ENCODE assay signal across 1 cellular context in genomic region chr6:32971245-32971580, GRCh38.
TF ChIP-seq lines count a peak whose summit lies in the region.

No MANE protein-coding gene starts in this region.

TF ChIP-seq in HepG2, 621 proteins besides CTCF, POLR2A, EP300 and RAD21 (continued from another document and continues in another):
- peak; percentile 46; the same call in 1 of the 2 replicates for TF ChIP-seq ZNF362 (CRISPR knock-in tag; IDR thresholded peaks at IDR 0.05; ENCODE audit: borderline replicate concordance)
- no peak for TF ChIP-seq HOXA9 (CRISPR knock-in tag; IDR thresholded peaks at IDR 0.05; ENCODE audit: borderline replicate concordance)
- TF ChIP-seq RELA (CRISPR knock-in tag; IDR thresholded peaks at IDR 0.05), result no peak
- no peak for TF ChIP-seq MZF1 (CRISPR knock-in tag; IDR thresholded peaks at IDR 0.05; ENCODE audit: borderline replicate concordance)
- 0 out of 2 replicates have a peak, but pooled peaks have one; percentile 25 for TF ChIP-seq KMT2A (CRISPR knock-in tag; IDR thresholded peaks at IDR 0.05)
- no peak for TF ChIP-seq ZNF546 (CRISPR knock-in tag; conservative IDR thresholded peaks at IDR 0.05)
- no peak for TF ChIP-seq ZNF253 (CRISPR knock-in tag; IDR thresholded peaks at IDR 0.05; ENCODE audit: borderline replicate concordance)
- TF ChIP-seq GLI4 (CRISPR knock-in tag; IDR thresholded peaks at IDR 0.05; ENCODE audit: borderline replicate concordance), result no peak
- TF ChIP-seq HNRNPK (IDR thresholded peaks at IDR 0.05; ENCODE audit: low read depth, low read length, poor library complexity, severe bottlenecking), result no peak
- peak; percentile 49; the same call in 1 of the 2 replicates for TF ChIP-seq DMTF1 (CRISPR knock-in tag; IDR thresholded peaks at IDR 0.05)
- 0 out of 2 replicates have a peak, but pooled peaks have one; percentile 31 for TF ChIP-seq ZNF782 (CRISPR knock-in tag; IDR thresholded peaks at IDR 0.05; ENCODE audit: borderline replicate concordance)
- no peak for TF ChIP-seq ZNF652 (CRISPR knock-in tag; IDR thresholded peaks at IDR 0.05; ENCODE audit: borderline replicate concordance, low read depth)
- no peak for TF ChIP-seq SYNCRIP (IDR thresholded peaks at IDR 0.05; ENCODE audit: insufficient read depth, low read depth, low read length)
- no peak for TF ChIP-seq SAP130 (CRISPR knock-in tag; IDR thresholded peaks at IDR 0.05; ENCODE audit: low read depth)
- no peak for TF ChIP-seq AKNA (CRISPR knock-in tag; IDR thresholded peaks at IDR 0.05; ENCODE audit: borderline replicate concordance)
- no peak for TF ChIP-seq ZNF816 (CRISPR knock-in tag; IDR thresholded peaks at IDR 0.05; ENCODE audit: borderline replicate concordance)
- TF ChIP-seq ZNF678 (CRISPR knock-in tag; IDR thresholded peaks at IDR 0.05), result no peak
- TF ChIP-seq HMGXB3 (CRISPR knock-in tag; IDR thresholded peaks at IDR 0.05; ENCODE audit: borderline replicate concordance), result no peak
- TF ChIP-seq ZNF256 (CRISPR knock-in tag; conservative IDR thresholded peaks at IDR 0.05), result peak; percentile 56; the same call in 1 of the 2 replicates
- 0 out of 2 replicates have a peak, but pooled peaks have one; percentile 63 for TF ChIP-seq ZNF670 (CRISPR knock-in tag; IDR thresholded peaks at IDR 0.05; ENCODE audit: borderline replicate concordance)
- no peak for TF ChIP-seq MED13 (CRISPR knock-in tag; IDR thresholded peaks at IDR 0.05)
- peak; percentile 3; the same call in 1 of the 2 replicates for TF ChIP-seq ZIK1 (CRISPR knock-in tag; IDR thresholded peaks at IDR 0.05; ENCODE audit: borderline replicate concordance, low read depth)
- TF ChIP-seq SNAPC2 (CRISPR knock-in tag; IDR thresholded peaks at IDR 0.05), result no peak
- TF ChIP-seq ZNF382 (CRISPR knock-in tag; IDR thresholded peaks at IDR 0.05; ENCODE audit: borderline replicate concordance), result no peak
- TF ChIP-seq ZNF33A (CRISPR knock-in tag; IDR thresholded peaks at IDR 0.05; ENCODE audit: borderline replicate concordance), result no peak
- TF ChIP-seq PHB2 (IDR thresholded peaks at IDR 0.05; ENCODE audit: partially characterized antibody), result no peak
- no peak for TF ChIP-seq ARHGAP35 (CRISPR knock-in tag; IDR thresholded peaks at IDR 0.05; ENCODE audit: borderline replicate concordance)
- TF ChIP-seq ZNF619 (CRISPR knock-in tag; IDR thresholded peaks at IDR 0.05), result no peak
- no peak for TF ChIP-seq ELK4 (CRISPR knock-in tag; IDR thresholded peaks at IDR 0.05; ENCODE audit: borderline replicate concordance)
- 0 out of 2 replicates have a peak, but pooled peaks have one; percentile 0 for TF ChIP-seq BCL6 (CRISPR knock-in tag; IDR thresholded peaks at IDR 0.05)
- no peak for TF ChIP-seq ZNF512 (CRISPR knock-in tag; IDR thresholded peaks at IDR 0.05)
- TF ChIP-seq GFI1 (CRISPR knock-in tag; IDR thresholded peaks at IDR 0.05; ENCODE audit: borderline replicate concordance), result no peak
- no peak for TF ChIP-seq MED8 (CRISPR knock-in tag; IDR thresholded peaks at IDR 0.05; ENCODE audit: insufficient replicate concordance)
- TF ChIP-seq PRPF4 (IDR thresholded peaks at IDR 0.05; ENCODE audit: low read depth, low read length, poor library complexity, severe bottlenecking), result peak; percentile 99
- no peak for TF ChIP-seq NR2F2 (IDR thresholded peaks at IDR 0.05; ENCODE audit: borderline replicate concordance, low read depth)
- no peak for TF ChIP-seq FOXA1 (IDR thresholded peaks at IDR 0.05)
- TF ChIP-seq FOXA1 (CRISPR knock-in tag; IDR thresholded peaks at IDR 0.05), result no peak
- TF ChIP-seq KLF6 (CRISPR knock-in tag; IDR thresholded peaks at IDR 0.05), result peak; percentile 56; the same call in 1 of the 2 replicates
- TF ChIP-seq ZNF580 (CRISPR knock-in tag; IDR thresholded peaks at IDR 0.05; ENCODE audit: borderline replicate concordance, low read depth), result no peak
- peak; percentile 35; the same call in 1 of the 2 replicates for TF ChIP-seq ZFY (CRISPR knock-in tag; IDR thresholded peaks at IDR 0.05)
- peak; percentile 92 for TF ChIP-seq RBM22 (optimal IDR thresholded peaks at IDR 0.05; ENCODE audit: low read length)
- no peak for TF ChIP-seq ZNF850 (CRISPR knock-in tag; conservative IDR thresholded peaks at IDR 0.05)
- TF ChIP-seq HINFP (CRISPR knock-in tag; IDR thresholded peaks at IDR 0.05; ENCODE audit: low read depth), result 0 out of 2 replicates have a peak, but pooled peaks have one; percentile 37
- no peak for TF ChIP-seq YEATS4 (CRISPR knock-in tag; IDR thresholded peaks at IDR 0.05; ENCODE audit: borderline replicate concordance)
- TF ChIP-seq ZNF747 (CRISPR knock-in tag; IDR thresholded peaks at IDR 0.05; ENCODE audit: borderline replicate concordance), result 0 out of 2 replicates have a peak, but pooled peaks have one; percentile 37
- TF ChIP-seq ZNF572 (CRISPR knock-in tag; IDR thresholded peaks at IDR 0.05), result no peak
- no peak for TF ChIP-seq ZNF576 (CRISPR knock-in tag; IDR thresholded peaks at IDR 0.05)
- no peak for TF ChIP-seq ZNF563 (CRISPR knock-in tag; IDR thresholded peaks at IDR 0.05)
